Comparison of ENCODE assay signal across 8 cellular contexts in the genomic region with DNA sequence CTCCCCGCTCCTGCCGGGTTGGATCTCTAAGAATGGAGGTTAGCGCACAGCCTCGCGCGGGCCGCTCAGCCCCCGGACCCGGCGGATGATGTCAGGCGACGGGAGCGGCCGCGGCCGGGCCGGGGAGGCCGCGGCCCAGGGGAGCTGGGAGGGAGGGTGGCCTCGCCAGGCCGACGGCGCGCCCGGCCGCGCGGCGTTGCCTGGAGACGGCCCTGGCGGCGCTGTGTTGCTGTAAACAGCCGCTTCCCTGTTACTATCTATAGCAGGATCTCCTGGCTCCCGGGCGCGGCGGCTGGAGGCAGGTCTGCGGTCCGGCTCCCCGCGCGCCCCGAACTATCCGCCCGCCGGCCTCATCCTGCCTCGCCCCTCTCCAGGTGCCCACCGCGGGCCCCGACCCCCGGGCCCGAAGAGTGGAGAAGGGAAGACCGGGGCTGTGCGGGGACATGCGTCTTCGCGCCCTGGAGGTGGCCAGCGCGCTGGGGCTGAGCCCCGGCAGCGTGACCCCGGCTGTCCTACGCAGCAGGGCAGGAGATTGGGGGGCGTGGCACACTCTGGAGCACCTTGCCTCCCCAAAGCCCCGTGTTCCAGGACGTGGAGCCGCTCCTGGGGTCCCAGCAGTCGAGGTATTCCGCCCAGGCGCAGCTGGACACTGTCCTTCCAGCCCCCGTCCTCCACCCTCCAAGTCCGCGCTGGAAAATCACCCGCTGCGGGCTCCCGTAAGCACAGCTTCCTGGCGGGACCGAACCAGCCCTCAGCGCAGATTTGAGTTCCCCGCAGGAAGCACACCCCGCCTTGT. TPM values are rescaled to one million over a fixed set of nuclear protein-coding genes. Genes with fewer than 3 reads are reported as not detected.
DNase-seq lines count a peak whose midpoint lies in the region; ATAC-seq, FAIRE-seq and TF ChIP-seq lines count a peak whose summit lies in the region.

No MANE protein-coding gene starts in this region.

- intact Hi-C loops in colonic mucosa (cut with DNase I), result no loop called here
- intact Hi-C loops in kidney (cut with DNase I), result no loop called here

- H3K9ac ChIP-seq in colonic mucosa (ENCODE audit: low read depth in 2 of 2, low read length in 2 of 2) (peak overlapping the region; percentile 94 to 99), kidney (ENCODE audit: low read length in 2 of 2) (peak overlapping the region; percentile 93 to 94), skeletal muscle tissue (ENCODE audit: low read depth in 1 of 3, low read length in 3 of 3) (peak overlapping the region; percentile 97 to 98 (median 97))

- POLR2A ChIA-PET in AG04449 (lab: Yijun Ruan, JAX), result interaction anchor here (0.6 to 1.7 kb wide), 7 partner anchors 10 to 93 kb away, joined by 3 to 10 read pairs (median 3); no protein-coding TSS in a partner anchor

- ATAC-seq in GM21717 (IDR thresholded peaks at IDR 0.05; ENCODE audit: unreplicated experiment), result no peak

- TF ChIP-seq CTCF in AG04449 (IDR thresholded peaks at IDR 0.05; ENCODE audit: insufficient read depth, low read length, missing control alignments) (no peak), VCaP (conservative IDR thresholded peaks at IDR 0.05) (no peak), colonic mucosa (IDR thresholded peaks at IDR 0.05) (no peak), kidney (IDR thresholded peaks at IDR 0.05; ENCODE audit: borderline replicate concordance, extremely low read depth, insufficient read depth) (no peak)

- H3K9me3 ChIP-seq in colonic mucosa, result no peaks in the 10 kb centered on the region
- H3K9me3 ChIP-seq in kidney (ENCODE audit: control insufficient read depth in 1 of 2, low read length in 2 of 2), result no peaks in the 10 kb centered on the region
- no peaks in the 10 kb centered on the region for H3K9me3 ChIP-seq in skeletal muscle tissue (ENCODE audit: control insufficient read depth in 3 of 3, low read length in 3 of 3)

- H3K36me3 ChIP-seq in colonic mucosa, result peaks cover 7% of the 10 kb centered on the region
- H3K36me3 ChIP-seq in kidney (ENCODE audit: control insufficient read depth in 1 of 2, insufficient read depth in 2 of 2, low read length in 2 of 2), result peaks cover 7 to 24% of the 10 kb centered on the region in 2 donors
- H3K36me3 ChIP-seq in skeletal muscle tissue (ENCODE audit: control insufficient read depth in 3 of 3, insufficient read depth in 3 of 3, low read length in 3 of 3), result peaks cover 18 to 24% (median 22%) of the 10 kb centered on the region in 3 donors

- CTCF ChIA-PET in AG04449 (lab: Yijun Ruan, JAX), result interaction anchor here (0.8 to 3.4 kb wide), 5 partner anchors 10 to 151 kb away, joined by 3 to 12 read pairs (median 4); no protein-coding TSS in a partner anchor

- no peak for DNase-seq in AG04449 (ENCODE audit: low read depth, low spot score)
- peak; percentile 54 for DNase-seq in GM19238 (ENCODE audit: insufficient read length, low spot score)
- DNase-seq in NCI-H2107 treated with DMSO at 0.1 percent for 48 hours (lab: John Stamatoyannopoulos, UW; ENCODE audit: unreplicated experiment), result peak; percentile 42
- DNase-seq in colonic mucosa, result peak; percentile 91
- peak; percentile 97 for DNase-seq in kidney

- H3K27me3 ChIP-seq in colonic mucosa (no peaks in the 10 kb centered on the region), skeletal muscle tissue (ENCODE audit: control insufficient read depth in 3 of 3, insufficient read depth in 3 of 3, low read length in 3 of 3) (no peaks in the 10 kb centered on the region)

- H3K4me1 ChIP-seq in colonic mucosa (no peaks in the 10 kb centered on the region), kidney (ENCODE audit: control insufficient read depth in 1 of 2, insufficient read depth in 1 of 2, low read depth in 1 of 2, low read length in 2 of 2) (peaks cover 20 to 28% of the 10 kb centered on the region in 2 donors), skeletal muscle tissue (ENCODE audit: control insufficient read depth in 3 of 3, insufficient read depth in 3 of 3, low read length in 3 of 3) (peaks cover 38 to 63% (median 50%) of the 10 kb centered on the region in 3 donors)

- no peak for FAIRE-seq in kidney (lab: Jason Lieb, UNC)

- H3K4me3 ChIP-seq in AG04449 (ENCODE audit: low read depth, low read length) (peak overlapping the region; percentile 68), colonic mucosa (peak overlapping the region; percentile 77), kidney (ENCODE audit: low read length in 2 of 2) (peak overlapping the region; percentile 81 to 90), skeletal muscle tissue (ENCODE audit: low read length in 3 of 3) (peak overlapping the region; percentile 72 to 90 (median 89))

- H3K27ac ChIP-seq in VCaP, result peak overlapping the region; percentile 75
- H3K27ac ChIP-seq in colonic mucosa, result peak overlapping the region; percentile 96
- peak overlapping the region; percentile 99 for H3K27ac ChIP-seq in kidney (ENCODE audit: low read depth in 2 of 2, low read length in 2 of 2)
- H3K27ac ChIP-seq in skeletal muscle tissue (ENCODE audit: low read depth, low read length), result peak overlapping the region; percentile 100

RNA-seq across cellular contexts. Expression of a gene that starts 1.4 kb away (rescaled TPM):
- total RNA-seq in colonic mucosa (10 to 100 TPM; 86.9 to 98.4 TPM), kidney (116 TPM), skeletal muscle tissue (134 TPM)
- polyA plus RNA-seq in kidney (ENCODE audit: insufficient read depth, low read depth, low replicate concordance), result 193 TPM
